ENCODE assay signal across 9 cellular contexts in the genomic region with DNA sequence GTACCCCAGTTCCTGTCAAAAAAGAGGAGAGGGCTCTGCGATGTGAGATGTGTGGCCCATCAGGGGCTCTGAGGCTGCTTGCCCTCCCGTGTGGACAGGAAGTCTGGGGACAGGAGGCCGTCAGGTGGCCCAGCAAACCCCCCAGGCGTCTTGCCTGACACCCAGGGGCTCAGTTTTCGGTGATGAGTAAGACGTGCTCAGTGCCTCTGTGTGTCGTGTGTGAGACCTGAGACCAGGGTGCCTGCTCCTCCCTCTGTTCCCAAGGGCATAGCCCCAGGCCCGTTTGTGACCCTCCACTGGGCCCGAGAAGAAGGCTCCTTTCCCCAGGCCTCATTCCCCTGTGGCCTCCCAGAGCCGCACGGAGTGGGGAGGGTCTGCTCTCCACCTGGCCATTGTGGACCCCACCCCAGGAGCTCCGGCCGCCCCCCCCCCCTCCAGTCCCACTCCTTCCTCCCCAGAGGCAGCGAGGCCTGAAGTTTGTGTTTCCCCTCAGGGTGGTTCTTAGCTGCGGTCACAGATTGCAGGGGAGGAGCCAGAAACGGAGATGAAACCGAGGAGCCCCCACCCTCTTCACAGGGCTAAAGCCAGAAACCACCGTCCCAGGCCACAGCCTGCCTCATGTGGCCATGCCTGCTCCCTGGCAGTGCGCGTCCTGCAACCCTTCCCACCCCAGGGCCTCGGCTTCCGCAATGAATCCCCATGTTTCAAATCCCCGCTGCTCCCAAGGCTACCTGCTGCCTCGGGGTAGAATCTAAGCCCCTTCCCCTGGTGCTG. TPM values are rescaled to one million over a fixed set of nuclear protein-coding genes. Genes with fewer than 3 reads are reported as not detected.
DNase-seq lines count a peak whose midpoint lies in the region; ATAC-seq and TF ChIP-seq lines count a peak whose summit lies in the region.
"Had no signal": no experiment of that assay in that cellular context is flagged by ENCODE, and none has a peak within 500 bp of the region (broad histone marks: within the 10 kb centered on the region; RNA-seq: fewer than 3 reads in every experiment).

No MANE protein-coding gene starts in this region.

- TF ChIP-seq POLR2A in suprapubic skin (IDR thresholded peaks at IDR 0.05) = no peak

- H2AFZ ChIP-seq in GM23248 = no peak overlapping the region
- H2AFZ ChIP-seq: parathyroid adenoma had no signal

- TF ChIP-seq CTCF in GM12864 (IDR thresholded peaks at IDR 0.05; ENCODE audit: low read depth, low read length, missing control alignments) = no peak
- TF ChIP-seq CTCF in Panc1 (IDR thresholded peaks at IDR 0.05) = no peak
- TF ChIP-seq CTCF in heart right ventricle (IDR thresholded peaks at IDR 0.05) = no peak
- no peak for TF ChIP-seq CTCF in suprapubic skin (IDR thresholded peaks at IDR 0.05)

- DNase-seq in GM12864 (ENCODE audit: low read depth) (peak; percentile 89), GM23248 (peak; percentile 52), Panc1 (ENCODE audit: low read depth, low spot score) (no peak), heart right ventricle (peak in 1 of 2 donors; percentile 14), suprapubic skin (ENCODE audit: low spot score in 2 of 2) (no peak), SHP77 treated with DMSO at 0.1 percent for 48 hours (lab: John Stamatoyannopoulos, UW) (no peak), NCI-H2227 (lab: John Stamatoyannopoulos, UW; ENCODE audit: unreplicated experiment) (no peak)

- H3K4me3 ChIP-seq in GM12864 (ENCODE audit: low read depth, low read length) = peak overlapping the region; percentile 77
- peak overlapping the region; percentile 87 for H3K4me3 ChIP-seq in GM23248
- H3K4me3 ChIP-seq in Panc1 (ENCODE audit: low read depth in 2 of 2, low read length in 2 of 2) = peak overlapping the region; percentile 61 to 68
- H3K4me3 ChIP-seq in heart right ventricle = peak overlapping the region in 4 of 10 donors; percentile 9 to 99 (median 76)
- H3K4me3 ChIP-seq in suprapubic skin = peak overlapping the region; percentile 70

- H3K36me3 ChIP-seq in GM23248 (ENCODE audit: low read depth) = no peaks in the 10 kb centered on the region
- no peaks in the 10 kb centered on the region; the same call in 1 of the 2 replicates for H3K36me3 ChIP-seq in Panc1 (ENCODE audit: control insufficient read depth, insufficient read depth, low read length)
- no peaks in the 10 kb centered on the region for H3K36me3 ChIP-seq in heart right ventricle
- no peaks in the 10 kb centered on the region for H3K36me3 ChIP-seq in suprapubic skin

- peaks cover 32% of the 10 kb centered on the region for H3F3A ChIP-seq in GM23248 (ENCODE audit: insufficient read depth)

- H3K9me3 ChIP-seq in GM23248 (ENCODE audit: low read depth) = no peaks in the 10 kb centered on the region
- H3K9me3 ChIP-seq in Panc1 (ENCODE audit: control insufficient read depth, insufficient read depth, low read depth, low read length) = no peaks in the 10 kb centered on the region
- H3K9me3 ChIP-seq in heart right ventricle = no peaks in the 10 kb centered on the region
- H3K9me3 ChIP-seq in suprapubic skin = no peaks in the 10 kb centered on the region

- H3K27ac ChIP-seq in GM23248 (0 out of 2 replicates have a peak overlapping the region, but pooled peaks have one; percentile 4), Panc1 (ENCODE audit: low read length) (peak overlapping the region; percentile 93), heart right ventricle (peak overlapping the region in 7 of 10 donors; percentile 24 to 100 (median 43)), suprapubic skin (no peak overlapping the region)

- ATAC-seq in Panc1 = peak; percentile 6; the same call in 1 of the 2 replicates
- ATAC-seq in heart right ventricle = no peak
- no peak for ATAC-seq in HG02840 (IDR thresholded peaks at IDR 0.05; ENCODE audit: low FRiP score, unreplicated experiment)

- CTCF ChIA-PET in Panc1 (lab: Charles Lee) = no interaction called here

- in situ Hi-C loops in GM23248 (cut with MboI) = no loop called here
- in situ Hi-C loops in Panc1 (cut with HindIII; ENCODE audit: low pct_unique_long_range_greater_than_20kb, low sequenced_read_pairs) = no loop called here

- TF ChIP-seq EP300 in suprapubic skin (IDR thresholded peaks at IDR 0.05) = no peak

- no peaks in the 10 kb centered on the region for H4K20me1 ChIP-seq in GM23248 (ENCODE audit: insufficient read depth)

- no peaks in the 10 kb centered on the region for H3K27me3 ChIP-seq in GM23248 (replicated peaks; ENCODE audit: insufficient read depth)
- H3K27me3 ChIP-seq in Panc1 (ENCODE audit: control insufficient read depth, insufficient read depth, low read length) = no peaks in the 10 kb centered on the region
- peaks cover 0 to 11% (median 0%) of the 10 kb centered on the region in 7 donors for H3K27me3 ChIP-seq in heart right ventricle
- H3K27me3 ChIP-seq in suprapubic skin = no peaks in the 10 kb centered on the region

- POLR2A ChIA-PET in Panc1 (lab: Charles Lee) = interaction anchor here (0.6 to 1.1 kb wide), 3 partner anchors 9 to 84 kb away, joined by 6 to 20 read pairs (median 11); no protein-coding TSS in a partner anchor

- H3K9ac ChIP-seq in GM23248 = 0 out of 2 replicates have a peak overlapping the region, but pooled peaks have one; percentile 81
- H3K9ac ChIP-seq: parathyroid adenoma had no signal

- H3K9me2 ChIP-seq in GM23248 (ENCODE audit: insufficient read depth) = no peaks in the 10 kb centered on the region

- H3K4me1 ChIP-seq in GM23248 (ENCODE audit: insufficient read depth) (peaks cover 28% of the 10 kb centered on the region), Panc1 (ENCODE audit: control insufficient read depth, insufficient read depth, low read length) (peaks cover 36% of the 10 kb centered on the region), heart right ventricle (peaks cover 22 to 63% (median 54%) of the 10 kb centered on the region in 9 donors), suprapubic skin (peaks cover 67% of the 10 kb centered on the region)

- H3K4me2 ChIP-seq in GM23248 (ENCODE audit: unreplicated experiment) = peak overlapping the region; percentile 91

- intact Hi-C loops in Panc1 (cut with micrococcal nuclease; ENCODE audit: unreplicated experiment) = loop anchor here (5.0 kb wide), 1 partner anchor 125 kb away; no protein-coding TSS in a partner anchor
- intact Hi-C loops in heart right ventricle (cut with DNase I) = loop anchor here in 1 of 10 donors (5.0 kb wide), 1 partner anchor 35 kb away; a partner anchor contains a TSS

- no TSS peak for BruUV-seq in Panc1 (replicated peaks; lab: Mats Ljungman, UMichigan)

- peaks cover 34% of the 10 kb centered on the region for H3K79me2 ChIP-seq in GM23248 (ENCODE audit: insufficient read depth)

- WGBS in GM23248 (ENCODE audit: low coverage in 1 of 2, low lambda C conversion rate in 2 of 2, missing lambda C conversion rate in 2 of 2), 2 experiments = 38 to 42% methylated on average over 22 to 24 of the region's 24 CpGs
- 35 to 55% methylated on average over 24 of the region's 24 CpGs for WGBS in heart right ventricle, 2 donors
- WGBS in suprapubic skin = 52% methylated on average over 14 of the region's 24 CpGs

RNA-seq across cellular contexts. Expression of a gene that starts 4.9 kb away (rescaled TPM):
- total RNA-seq in GM23248 (2014; rRNA removed; shearing (Covaris generic)) = 8,476 and 9,349 TPM in 2 replicates
- polyA plus RNA-seq in GM23248 (2016; fragmentation: Nextera tagmentation; extraction: Ambion mirVana) (3,778 and 3,933 TPM in 2 replicates), heart right ventricle (1,000 to 10,000 TPM in 1 of 2 donors, 100 to 1,000 TPM in 1; 290 to 1,180 TPM)
- total RNA-seq in Panc1 (2021; ENCODE audit: unreplicated experiment) (4,502 TPM), heart right ventricle (100 to 1,000 TPM; 298 to 959 (median 345) TPM), suprapubic skin (1,000 to 10,000 TPM; 2,659 to 6,485 (median 4,163) TPM)
- polyA plus RNA-seq in Panc1 (2012; ENCODE audit: insufficient read length) = 6,760 TPM

RNA-seq across cellular contexts. Expression of a gene that starts 10.7 kb away (rescaled TPM):
- total RNA-seq in GM23248 (2014; rRNA removed; shearing (Covaris generic)) = 2.3 and 3.2 TPM in 2 replicates
- polyA plus RNA-seq in GM23248 (2016; fragmentation: Nextera tagmentation; extraction: Ambion mirVana) (0.23 and 0.48 TPM in 2 replicates), heart right ventricle (under 1 TPM; 0.14 to 0.95 TPM)
- total RNA-seq in Panc1 (2021; ENCODE audit: unreplicated experiment) (1.2 TPM), heart right ventricle (1 to 10 TPM in 1 of 10 donors, under 1 TPM in 7, not detected in 2; 0.28 to 1.3 (median 0.45) TPM), suprapubic skin (1 to 10 TPM in 3 of 4 donors, under 1 TPM in 1; 0.52 to 4.7 (median 3.3) TPM)
- 9.6 TPM for polyA plus RNA-seq in Panc1 (2012; ENCODE audit: insufficient read length)

RNA-seq across cellular contexts. Expression of a gene that starts 34.6 kb away (rescaled TPM):
- 44.9 and 45.5 TPM in 2 replicates for total RNA-seq in GM23248 (2014; rRNA removed; shearing (Covaris generic))
- polyA plus RNA-seq in GM23248 (2016; fragmentation: Nextera tagmentation; extraction: Ambion mirVana) (25.2 and 25.7 TPM in 2 replicates), heart right ventricle (10 to 100 TPM; 16.5 to 30.6 TPM)
- total RNA-seq in Panc1 (2021; ENCODE audit: unreplicated experiment) (265 TPM), heart right ventricle (10 to 100 TPM in 8 of 10 donors, 1 to 10 TPM in 2; 8.7 to 17.2 (median 10.7) TPM), suprapubic skin (10 to 100 TPM; 33.0 to 44.2 (median 37.7) TPM)
- polyA plus RNA-seq in Panc1 (2012; ENCODE audit: insufficient read length) = 232 TPM

Comparison
In these comparisons a context has a peak if more than half of its experiments do, and no peak if none do; other contexts are left out.
1. DNase-seq: peak in GM12864 (single experiment) and GM23248 (single experiment); none in Panc1 (single experiment), suprapubic skin (0 of 2), SHP77 treated with DMSO at 0.1 percent for 48 hours (single experiment) and NCI-H2227 (single experiment).